ENCODE assay signal across 11 cellular contexts in the genomic region with DNA sequence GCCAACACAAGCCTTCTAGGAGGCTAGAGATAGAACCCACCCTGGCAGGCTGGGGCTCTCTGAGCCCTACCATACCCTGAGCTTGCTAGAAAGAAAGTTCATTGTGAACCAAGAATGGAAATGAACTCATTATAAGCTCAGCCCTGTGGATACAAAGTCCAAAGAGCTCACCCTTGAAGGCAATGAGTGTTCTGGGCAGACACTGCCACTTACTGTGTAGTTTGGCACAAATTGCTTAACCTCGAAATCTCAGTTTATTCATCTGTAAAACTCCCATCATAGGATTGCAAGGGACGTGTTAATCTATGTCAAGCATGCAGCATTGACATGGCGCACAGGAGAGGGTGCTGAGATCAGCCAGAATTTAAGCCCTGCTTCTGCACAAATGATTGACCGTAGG.
"Had no signal": no experiment of that assay in that cellular context is flagged by ENCODE, and none has a peak within 500 bp of the region (broad histone marks: within the 10 kb centered on the region; RNA-seq: fewer than 3 reads in every experiment).

No MANE protein-coding gene starts in this region.

- H3K4me3 ChIP-seq: lower lobe of right lung, thyroid gland, vagina had no signal

- H3K9me3 ChIP-seq: lower lobe of right lung, thyroid gland, vagina had no signal

- H3K27ac ChIP-seq: lower lobe of right lung, parathyroid adenoma, thyroid gland, vagina had no signal

- H3K4me1 ChIP-seq: parathyroid adenoma had no signal

- DNase-seq: activated naive CD8-positive, alpha-beta T cell treated with anti-CD3 and anti-CD28 coated beads, Interleukin-2, amount 10 ng/mL, durations not matched to agents 7 days and 5 days; hippocampal formation; kidney; lower lobe of right lung; naive B cell; T1000; thyroid gland had no signal

- H3K27me3 ChIP-seq: thyroid gland, vagina had no signal

- ATAC-seq: activated CD4-positive, CD25-positive, alpha-beta regulatory T cell treated with anti-CD3 and anti-CD28 coated beads, Interleukin-2, amount 50 U/mL, for 24 hours; lower lobe of right lung; stimulated activated effector memory CD8-positive, alpha-beta T cell treated with anti-CD3 and anti-CD28 coated beads, Interleukin-12 subunit alpha, Interleukin-12 subunit beta, amount 100 ng/mL, for 72 hours had no signal
